In the genomic region with DNA sequence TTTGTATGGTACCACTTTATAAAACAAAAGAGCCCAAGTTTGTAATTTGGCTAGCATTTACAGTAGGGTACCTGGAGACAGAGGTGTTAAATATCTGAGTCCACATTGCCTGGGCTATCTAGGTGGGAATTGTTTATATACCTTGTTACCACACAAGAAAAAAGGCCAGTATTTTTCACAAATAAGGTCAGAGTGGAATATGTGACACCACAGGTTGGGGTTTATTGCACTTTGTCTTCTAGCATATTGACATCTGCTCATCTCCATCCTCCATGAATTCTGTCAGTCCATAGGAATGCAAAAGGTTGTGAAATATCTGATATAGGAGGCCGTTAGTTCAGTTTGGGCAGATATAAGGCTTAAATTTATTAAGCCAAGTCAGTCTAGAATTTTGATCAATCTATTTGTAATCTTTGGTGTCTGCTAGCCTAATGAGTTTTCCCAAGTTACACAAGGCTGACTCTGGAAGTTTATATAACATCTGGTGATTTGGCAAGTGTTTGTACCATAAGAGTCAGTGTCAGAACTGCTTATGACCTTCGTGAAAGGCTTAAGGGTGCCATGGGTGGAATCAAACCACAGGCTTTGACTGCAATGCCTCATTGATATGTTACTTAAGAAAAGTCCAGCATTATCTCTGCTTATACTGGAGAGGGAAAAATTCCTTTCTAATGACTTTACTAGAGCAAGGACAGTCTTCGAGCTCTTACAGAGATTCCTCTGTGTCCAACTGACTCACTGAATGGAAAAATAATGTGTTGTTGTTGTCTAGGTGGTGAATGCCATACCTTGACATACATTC, we compare ENCODE assay signal across 1 cellular context.
A peak's percentile ranks its signal among the peaks of the same experiment; 100 is the strongest.
TF ChIP-seq lines count a peak whose summit lies in the region.

No MANE protein-coding gene starts in this region.

TF ChIP-seq in HepG2, 621 proteins besides CTCF, POLR2A, EP300 and RAD21 (continued from another document and continues in another):
- TF ChIP-seq, protein P1, sequence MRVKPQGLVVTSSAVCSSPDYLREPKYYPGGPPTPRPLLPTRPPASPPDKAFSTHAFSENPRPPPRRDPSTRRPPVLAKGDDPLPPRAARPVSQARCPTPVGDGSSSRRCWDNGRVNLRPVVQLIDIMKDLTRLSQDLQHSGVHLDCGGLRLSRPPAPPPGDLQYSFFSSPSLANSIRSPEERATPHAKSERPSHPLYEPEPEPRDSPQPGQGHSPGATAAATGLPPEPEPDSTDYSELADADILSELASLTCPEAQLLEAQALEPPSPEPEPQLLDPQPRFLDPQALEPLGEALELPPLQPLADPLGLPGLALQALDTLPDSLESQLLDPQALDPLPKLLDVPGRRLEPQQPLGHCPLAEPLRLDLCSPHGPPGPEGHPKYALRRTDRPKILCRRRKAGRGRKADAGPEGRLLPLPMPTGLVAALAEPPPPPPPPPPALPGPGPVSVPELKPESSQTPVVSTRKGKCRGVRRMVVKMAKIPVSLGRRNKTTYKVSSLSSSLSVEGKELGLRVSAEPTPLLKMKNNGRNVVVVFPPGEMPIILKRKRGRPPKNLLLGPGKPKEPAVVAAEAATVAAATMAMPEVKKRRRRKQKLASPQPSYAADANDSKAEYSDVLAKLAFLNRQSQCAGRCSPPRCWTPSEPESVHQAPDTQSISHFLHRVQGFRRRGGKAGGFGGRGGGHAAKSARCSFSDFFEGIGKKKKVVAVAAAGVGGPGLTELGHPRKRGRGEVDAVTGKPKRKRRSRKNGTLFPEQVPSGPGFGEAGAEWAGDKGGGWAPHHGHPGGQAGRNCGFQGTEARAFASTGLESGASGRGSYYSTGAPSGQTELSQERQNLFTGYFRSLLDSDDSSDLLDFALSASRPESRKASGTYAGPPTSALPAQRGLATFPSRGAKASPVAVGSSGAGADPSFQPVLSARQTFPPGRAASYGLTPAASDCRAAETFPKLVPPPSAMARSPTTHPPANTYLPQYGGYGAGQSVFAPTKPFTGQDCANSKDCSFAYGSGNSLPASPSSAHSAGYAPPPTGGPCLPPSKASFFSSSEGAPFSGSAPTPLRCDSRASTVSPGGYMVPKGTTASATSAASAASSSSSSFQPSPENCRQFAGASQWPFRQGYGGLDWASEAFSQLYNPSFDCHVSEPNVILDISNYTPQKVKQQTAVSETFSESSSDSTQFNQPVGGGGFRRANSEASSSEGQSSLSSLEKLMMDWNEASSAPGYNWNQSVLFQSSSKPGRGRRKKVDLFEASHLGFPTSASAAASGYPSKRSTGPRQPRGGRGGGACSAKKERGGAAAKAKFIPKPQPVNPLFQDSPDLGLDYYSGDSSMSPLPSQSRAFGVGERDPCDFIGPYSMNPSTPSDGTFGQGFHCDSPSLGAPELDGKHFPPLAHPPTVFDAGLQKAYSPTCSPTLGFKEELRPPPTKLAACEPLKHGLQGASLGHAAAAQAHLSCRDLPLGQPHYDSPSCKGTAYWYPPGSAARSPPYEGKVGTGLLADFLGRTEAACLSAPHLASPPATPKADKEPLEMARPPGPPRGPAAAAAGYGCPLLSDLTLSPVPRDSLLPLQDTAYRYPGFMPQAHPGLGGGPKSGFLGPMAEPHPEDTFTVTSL (CRISPR knock-in tag; IDR thresholded peaks at IDR 0.05; ENCODE audit: borderline replicate concordance): peak; percentile 91; the same call in 1 of the 2 replicates
- peak; percentile 42; the same call in 1 of the 2 replicates for TF ChIP-seq FOXO1 (CRISPR knock-in tag; IDR thresholded peaks at IDR 0.05)
- TF ChIP-seq IRF2 (CRISPR knock-in tag; IDR thresholded peaks at IDR 0.05): peak; percentile 64
- TF ChIP-seq ZNF432 (CRISPR knock-in tag; IDR thresholded peaks at IDR 0.05; ENCODE audit: borderline replicate concordance): no peak
- TF ChIP-seq SCMH1 (CRISPR knock-in tag; IDR thresholded peaks at IDR 0.05; ENCODE audit: borderline replicate concordance): no peak
- TF ChIP-seq, protein P2, sequence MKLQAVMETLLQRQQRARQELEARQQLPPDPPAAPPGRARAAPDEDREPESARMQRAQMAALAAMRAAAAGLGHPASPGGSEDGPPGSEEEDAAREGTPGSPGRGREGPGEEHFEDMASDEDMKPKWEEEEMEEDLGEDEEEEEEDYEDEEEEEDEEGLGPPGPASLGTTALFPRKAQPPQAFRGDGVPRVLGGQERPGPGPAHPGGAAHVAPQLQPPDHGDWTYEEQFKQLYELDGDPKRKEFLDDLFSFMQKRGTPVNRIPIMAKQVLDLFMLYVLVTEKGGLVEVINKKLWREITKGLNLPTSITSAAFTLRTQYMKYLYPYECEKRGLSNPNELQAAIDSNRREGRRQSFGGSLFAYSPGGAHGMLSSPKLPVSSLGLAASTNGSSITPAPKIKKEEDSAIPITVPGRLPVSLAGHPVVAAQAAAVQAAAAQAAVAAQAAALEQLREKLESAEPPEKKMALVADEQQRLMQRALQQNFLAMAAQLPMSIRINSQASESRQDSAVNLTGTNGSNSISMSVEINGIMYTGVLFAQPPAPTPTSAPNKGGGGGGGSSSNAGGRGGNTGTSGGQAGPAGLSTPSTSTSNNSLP (IDR thresholded peaks at IDR 0.05; ENCODE audit: low read depth, low read length): peak; percentile 77
- peak; percentile 18; the same call in 1 of the 2 replicates for TF ChIP-seq SMAD3 (CRISPR knock-in tag; IDR thresholded peaks at IDR 0.05)
- no peak for TF ChIP-seq SIX4 (CRISPR knock-in tag; IDR thresholded peaks at IDR 0.05)
- peak; percentile 58; the same call in 1 of the 2 replicates for TF ChIP-seq TBX3 (IDR thresholded peaks at IDR 0.05; ENCODE audit: borderline replicate concordance)
- TF ChIP-seq GFI1 (CRISPR knock-in tag; IDR thresholded peaks at IDR 0.05; ENCODE audit: borderline replicate concordance): 0 out of 2 replicates have a peak, but pooled peaks have one; percentile 28
- TF ChIP-seq ZSCAN29 (CRISPR knock-in tag; conservative IDR thresholded peaks at IDR 0.05): peak; percentile 49; the same call in 1 of the 2 replicates
- TF ChIP-seq FOXJ3 (CRISPR knock-in tag; IDR thresholded peaks at IDR 0.05; ENCODE audit: borderline replicate concordance): peak; percentile 88; the same call in 1 of the 2 replicates
- TF ChIP-seq, protein P3, sequence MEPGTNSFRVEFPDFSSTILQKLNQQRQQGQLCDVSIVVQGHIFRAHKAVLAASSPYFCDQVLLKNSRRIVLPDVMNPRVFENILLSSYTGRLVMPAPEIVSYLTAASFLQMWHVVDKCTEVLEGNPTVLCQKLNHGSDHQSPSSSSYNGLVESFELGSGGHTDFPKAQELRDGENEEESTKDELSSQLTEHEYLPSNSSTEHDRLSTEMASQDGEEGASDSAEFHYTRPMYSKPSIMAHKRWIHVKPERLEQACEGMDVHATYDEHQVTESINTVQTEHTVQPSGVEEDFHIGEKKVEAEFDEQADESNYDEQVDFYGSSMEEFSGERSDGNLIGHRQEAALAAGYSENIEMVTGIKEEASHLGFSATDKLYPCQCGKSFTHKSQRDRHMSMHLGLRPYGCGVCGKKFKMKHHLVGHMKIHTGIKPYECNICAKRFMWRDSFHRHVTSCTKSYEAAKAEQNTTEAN (CRISPR knock-in tag; conservative IDR thresholded peaks at IDR 0.05): no peak
- TF ChIP-seq ZNF20 (CRISPR knock-in tag; IDR thresholded peaks at IDR 0.05): no peak
- no peak for TF ChIP-seq SYNCRIP (IDR thresholded peaks at IDR 0.05; ENCODE audit: insufficient read depth, low read depth, low read length)
- TF ChIP-seq MAFF (IDR thresholded peaks at IDR 0.05; ENCODE audit: low read depth, low read length): no peak
- TF ChIP-seq SRSF9 (IDR thresholded peaks at IDR 0.05; ENCODE audit: borderline replicate concordance, insufficient read depth, low read depth, low read length, poor library complexity, severe bottlenecking): no peak
- no peak for TF ChIP-seq NFE2 (CRISPR knock-in tag; IDR thresholded peaks at IDR 0.05)
- peak; percentile 84 for TF ChIP-seq TARDBP (CRISPR knock-in tag; IDR thresholded peaks at IDR 0.05)
- peak; percentile 42; the same call in 1 of the 2 replicates for TF ChIP-seq ZNF292 (CRISPR knock-in tag; IDR thresholded peaks at IDR 0.05; ENCODE audit: borderline replicate concordance, low read depth)
- TF ChIP-seq ZNF331 (CRISPR knock-in tag; IDR thresholded peaks at IDR 0.05): no peak; the same call in 1 of the 2 replicates
- peak; percentile 61 for TF ChIP-seq ELF3 (CRISPR knock-in tag; IDR thresholded peaks at IDR 0.05)
- no peak for TF ChIP-seq ZNF230 (CRISPR knock-in tag; IDR thresholded peaks at IDR 0.05)
- TF ChIP-seq, protein P4, sequence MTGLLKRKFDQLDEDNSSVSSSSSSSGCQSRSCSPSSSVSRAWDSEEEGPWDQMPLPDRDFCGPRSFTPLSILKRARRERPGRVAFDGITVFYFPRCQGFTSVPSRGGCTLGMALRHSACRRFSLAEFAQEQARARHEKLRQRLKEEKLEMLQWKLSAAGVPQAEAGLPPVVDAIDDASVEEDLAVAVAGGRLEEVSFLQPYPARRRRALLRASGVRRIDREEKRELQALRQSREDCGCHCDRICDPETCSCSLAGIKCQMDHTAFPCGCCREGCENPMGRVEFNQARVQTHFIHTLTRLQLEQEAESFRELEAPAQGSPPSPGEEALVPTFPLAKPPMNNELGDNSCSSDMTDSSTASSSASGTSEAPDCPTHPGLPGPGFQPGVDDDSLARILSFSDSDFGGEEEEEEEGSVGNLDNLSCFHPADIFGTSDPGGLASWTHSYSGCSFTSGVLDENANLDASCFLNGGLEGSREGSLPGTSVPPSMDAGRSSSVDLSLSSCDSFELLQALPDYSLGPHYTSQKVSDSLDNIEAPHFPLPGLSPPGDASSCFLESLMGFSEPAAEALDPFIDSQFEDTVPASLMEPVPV (CRISPR knock-in tag; IDR thresholded peaks at IDR 0.05): peak; percentile 36; the same call in 1 of the 2 replicates
- TF ChIP-seq KDM3A (CRISPR knock-in tag; IDR thresholded peaks at IDR 0.05; ENCODE audit: low read depth): no peak
- TF ChIP-seq ZNF761 (CRISPR knock-in tag; conservative IDR thresholded peaks at IDR 0.05): no peak
- TF ChIP-seq HMG20A (CRISPR knock-in tag; IDR thresholded peaks at IDR 0.05; ENCODE audit: borderline replicate concordance): peak; percentile 85
- TF ChIP-seq, protein P5, sequence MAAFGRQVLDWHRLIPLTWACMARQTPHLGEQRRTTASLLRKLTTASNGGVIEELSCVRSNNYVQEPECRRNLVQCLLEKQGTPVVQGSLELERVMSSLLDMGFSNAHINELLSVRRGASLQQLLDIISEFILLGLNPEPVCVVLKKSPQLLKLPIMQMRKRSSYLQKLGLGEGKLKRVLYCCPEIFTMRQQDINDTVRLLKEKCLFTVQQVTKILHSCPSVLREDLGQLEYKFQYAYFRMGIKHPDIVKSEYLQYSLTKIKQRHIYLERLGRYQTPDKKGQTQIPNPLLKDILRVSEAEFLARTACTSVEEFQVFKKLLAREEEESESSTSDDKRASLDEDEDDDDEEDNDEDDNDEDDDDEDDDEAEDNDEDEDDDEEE (CRISPR knock-in tag; IDR thresholded peaks at IDR 0.05): no peak
- TF ChIP-seq ZNF510 (CRISPR knock-in tag; IDR thresholded peaks at IDR 0.05; ENCODE audit: low read depth): no peak
- TF ChIP-seq PTBP1 (IDR thresholded peaks at IDR 0.05; ENCODE audit: low read depth, low read length, poor library complexity, severe bottlenecking): no peak
- TF ChIP-seq, protein P6, sequence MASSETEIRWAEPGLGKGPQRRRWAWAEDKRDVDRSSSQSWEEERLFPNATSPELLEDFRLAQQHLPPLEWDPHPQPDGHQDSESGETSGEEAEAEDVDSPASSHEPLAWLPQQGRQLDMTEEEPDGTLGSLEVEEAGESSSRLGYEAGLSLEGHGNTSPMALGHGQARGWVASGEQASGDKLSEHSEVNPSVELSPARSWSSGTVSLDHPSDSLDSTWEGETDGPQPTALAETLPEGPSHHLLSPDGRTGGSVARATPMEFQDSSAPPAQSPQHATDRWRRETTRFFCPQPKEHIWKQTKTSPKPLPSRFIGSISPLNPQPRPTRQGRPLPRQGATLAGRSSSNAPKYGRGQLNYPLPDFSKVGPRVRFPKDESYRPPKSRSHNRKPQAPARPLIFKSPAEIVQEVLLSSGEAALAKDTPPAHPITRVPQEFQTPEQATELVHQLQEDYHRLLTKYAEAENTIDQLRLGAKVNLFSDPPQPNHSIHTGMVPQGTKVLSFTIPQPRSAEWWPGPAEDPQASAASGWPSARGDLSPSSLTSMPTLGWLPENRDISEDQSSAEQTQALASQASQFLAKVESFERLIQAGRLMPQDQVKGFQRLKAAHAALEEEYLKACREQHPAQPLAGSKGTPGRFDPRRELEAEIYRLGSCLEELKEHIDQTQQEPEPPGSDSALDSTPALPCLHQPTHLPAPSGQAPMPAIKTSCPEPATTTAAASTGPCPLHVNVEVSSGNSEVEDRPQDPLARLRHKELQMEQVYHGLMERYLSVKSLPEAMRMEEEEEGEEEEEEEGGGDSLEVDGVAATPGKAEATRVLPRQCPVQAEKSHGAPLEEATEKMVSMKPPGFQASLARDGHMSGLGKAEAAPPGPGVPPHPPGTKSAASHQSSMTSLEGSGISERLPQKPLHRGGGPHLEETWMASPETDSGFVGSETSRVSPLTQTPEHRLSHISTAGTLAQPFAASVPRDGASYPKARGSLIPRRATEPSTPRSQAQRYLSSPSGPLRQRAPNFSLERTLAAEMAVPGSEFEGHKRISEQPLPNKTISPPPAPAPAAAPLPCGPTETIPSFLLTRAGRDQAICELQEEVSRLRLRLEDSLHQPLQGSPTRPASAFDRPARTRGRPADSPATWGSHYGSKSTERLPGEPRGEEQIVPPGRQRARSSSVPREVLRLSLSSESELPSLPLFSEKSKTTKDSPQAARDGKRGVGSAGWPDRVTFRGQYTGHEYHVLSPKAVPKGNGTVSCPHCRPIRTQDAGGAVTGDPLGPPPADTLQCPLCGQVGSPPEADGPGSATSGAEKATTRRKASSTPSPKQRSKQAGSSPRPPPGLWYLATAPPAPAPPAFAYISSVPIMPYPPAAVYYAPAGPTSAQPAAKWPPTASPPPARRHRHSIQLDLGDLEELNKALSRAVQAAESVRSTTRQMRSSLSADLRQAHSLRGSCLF (CRISPR knock-in tag; IDR thresholded peaks at IDR 0.05; ENCODE audit: borderline replicate concordance): no peak
- TF ChIP-seq AHR (CRISPR knock-in tag; IDR thresholded peaks at IDR 0.05): no peak
